Comparison of ENCODE assay signal across 1 cellular context in the genomic region with DNA sequence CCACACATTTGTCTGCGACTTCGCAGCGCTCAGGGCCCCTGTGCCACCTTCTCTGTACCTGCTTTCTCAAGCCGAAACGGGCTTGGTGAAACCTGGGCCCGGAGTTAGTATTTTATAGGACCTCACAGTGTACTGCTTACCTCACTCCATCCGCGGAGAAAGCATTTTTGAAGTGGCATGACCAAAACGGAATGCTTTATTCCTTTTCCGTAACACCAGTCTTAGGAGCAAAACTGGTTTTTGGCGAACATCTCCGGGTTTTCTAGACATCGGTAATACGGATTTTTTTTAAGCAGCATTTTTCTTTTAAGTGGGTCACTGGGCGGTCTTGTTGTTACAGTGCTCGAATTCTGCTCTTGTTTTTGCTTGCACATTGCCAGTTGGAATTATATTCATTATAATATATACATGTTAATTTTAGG.
TF ChIP-seq lines count a peak whose summit lies in the region.

No MANE protein-coding gene starts in this region.

TF ChIP-seq in GM23338, 12 proteins besides CTCF, POLR2A, EP300 and RAD21 (continued from another document):
- no peak for TF ChIP-seq ZNF462 (CRISPR knock-in tag; IDR thresholded peaks at IDR 0.05)
TF ChIP-seq in GM23338: peak in this region for 0.
